Comparison of ENCODE assay signal across 1 cellular context in the genomic region with DNA sequence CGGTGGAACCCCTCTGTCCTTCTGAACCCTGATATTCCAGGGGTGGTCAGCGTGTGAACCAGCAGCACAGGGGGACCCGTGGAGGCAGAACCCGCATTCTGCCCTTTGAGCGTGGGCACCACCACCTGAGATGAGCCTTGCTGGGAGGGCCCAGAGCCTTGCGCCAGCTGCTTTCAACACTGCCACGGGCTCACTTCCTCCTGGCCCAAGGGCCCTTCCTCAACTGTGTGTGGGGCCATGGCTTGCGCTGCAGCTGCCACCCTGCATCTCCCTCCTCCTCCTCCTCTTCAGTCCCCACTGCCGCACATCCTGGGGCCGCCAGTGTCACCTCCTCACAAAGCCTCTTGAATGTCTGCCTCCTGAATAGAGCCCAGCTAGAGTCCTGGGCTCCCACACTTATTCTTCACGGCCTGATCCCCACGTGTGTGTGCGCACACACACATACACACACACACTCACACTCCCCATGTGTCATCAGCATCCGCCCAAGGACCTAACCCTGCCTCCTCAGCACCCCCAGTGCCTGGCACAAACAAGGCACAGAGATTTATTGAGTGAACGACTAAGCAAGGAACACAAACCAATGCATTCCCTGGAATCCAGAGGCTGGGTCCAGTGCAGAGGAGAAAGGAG.
TF ChIP-seq lines count a peak whose summit lies in the region.

No MANE protein-coding gene starts in this region.

TF ChIP-seq in GM23338, 12 proteins besides CTCF, POLR2A, EP300 and RAD21:
- TF ChIP-seq, protein P1, sequence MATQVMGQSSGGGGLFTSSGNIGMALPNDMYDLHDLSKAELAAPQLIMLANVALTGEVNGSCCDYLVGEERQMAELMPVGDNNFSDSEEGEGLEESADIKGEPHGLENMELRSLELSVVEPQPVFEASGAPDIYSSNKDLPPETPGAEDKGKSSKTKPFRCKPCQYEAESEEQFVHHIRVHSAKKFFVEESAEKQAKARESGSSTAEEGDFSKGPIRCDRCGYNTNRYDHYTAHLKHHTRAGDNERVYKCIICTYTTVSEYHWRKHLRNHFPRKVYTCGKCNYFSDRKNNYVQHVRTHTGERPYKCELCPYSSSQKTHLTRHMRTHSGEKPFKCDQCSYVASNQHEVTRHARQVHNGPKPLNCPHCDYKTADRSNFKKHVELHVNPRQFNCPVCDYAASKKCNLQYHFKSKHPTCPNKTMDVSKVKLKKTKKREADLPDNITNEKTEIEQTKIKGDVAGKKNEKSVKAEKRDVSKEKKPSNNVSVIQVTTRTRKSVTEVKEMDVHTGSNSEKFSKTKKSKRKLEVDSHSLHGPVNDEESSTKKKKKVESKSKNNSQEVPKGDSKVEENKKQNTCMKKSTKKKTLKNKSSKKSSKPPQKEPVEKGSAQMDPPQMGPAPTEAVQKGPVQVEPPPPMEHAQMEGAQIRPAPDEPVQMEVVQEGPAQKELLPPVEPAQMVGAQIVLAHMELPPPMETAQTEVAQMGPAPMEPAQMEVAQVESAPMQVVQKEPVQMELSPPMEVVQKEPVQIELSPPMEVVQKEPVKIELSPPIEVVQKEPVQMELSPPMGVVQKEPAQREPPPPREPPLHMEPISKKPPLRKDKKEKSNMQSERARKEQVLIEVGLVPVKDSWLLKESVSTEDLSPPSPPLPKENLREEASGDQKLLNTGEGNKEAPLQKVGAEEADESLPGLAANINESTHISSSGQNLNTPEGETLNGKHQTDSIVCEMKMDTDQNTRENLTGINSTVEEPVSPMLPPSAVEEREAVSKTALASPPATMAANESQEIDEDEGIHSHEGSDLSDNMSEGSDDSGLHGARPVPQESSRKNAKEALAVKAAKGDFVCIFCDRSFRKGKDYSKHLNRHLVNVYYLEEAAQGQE (IDR thresholded peaks at IDR 0.05; ENCODE audit: unreplicated experiment), result no peak
- TF ChIP-seq JUNB (IDR thresholded peaks at IDR 0.05; ENCODE audit: unreplicated experiment) (no peak), EZH2phosphoT487 (IDR thresholded peaks at IDR 0.05; ENCODE audit: unreplicated experiment) (no peak), POLR2AphosphoS5 (IDR thresholded peaks at IDR 0.05; ENCODE audit: low read depth) (no peak), CREB1 (CRISPR knock-in tag; IDR thresholded peaks at IDR 0.05; ENCODE audit: low read depth) (no peak), ZNF331 (CRISPR knock-in tag; IDR thresholded peaks at IDR 0.05; ENCODE audit: low read depth) (no peak), ZNF114 (CRISPR knock-in tag; IDR thresholded peaks at IDR 0.05) (no peak), NANOG (IDR thresholded peaks at IDR 0.05; ENCODE audit: borderline replicate concordance) (no peak), EZH2 (IDR thresholded peaks at IDR 0.05; ENCODE audit: low read depth, unreplicated experiment) (no peak), STAT1 (IDR thresholded peaks at IDR 0.05; ENCODE audit: unreplicated experiment) (no peak)
- TF ChIP-seq, protein P2, sequence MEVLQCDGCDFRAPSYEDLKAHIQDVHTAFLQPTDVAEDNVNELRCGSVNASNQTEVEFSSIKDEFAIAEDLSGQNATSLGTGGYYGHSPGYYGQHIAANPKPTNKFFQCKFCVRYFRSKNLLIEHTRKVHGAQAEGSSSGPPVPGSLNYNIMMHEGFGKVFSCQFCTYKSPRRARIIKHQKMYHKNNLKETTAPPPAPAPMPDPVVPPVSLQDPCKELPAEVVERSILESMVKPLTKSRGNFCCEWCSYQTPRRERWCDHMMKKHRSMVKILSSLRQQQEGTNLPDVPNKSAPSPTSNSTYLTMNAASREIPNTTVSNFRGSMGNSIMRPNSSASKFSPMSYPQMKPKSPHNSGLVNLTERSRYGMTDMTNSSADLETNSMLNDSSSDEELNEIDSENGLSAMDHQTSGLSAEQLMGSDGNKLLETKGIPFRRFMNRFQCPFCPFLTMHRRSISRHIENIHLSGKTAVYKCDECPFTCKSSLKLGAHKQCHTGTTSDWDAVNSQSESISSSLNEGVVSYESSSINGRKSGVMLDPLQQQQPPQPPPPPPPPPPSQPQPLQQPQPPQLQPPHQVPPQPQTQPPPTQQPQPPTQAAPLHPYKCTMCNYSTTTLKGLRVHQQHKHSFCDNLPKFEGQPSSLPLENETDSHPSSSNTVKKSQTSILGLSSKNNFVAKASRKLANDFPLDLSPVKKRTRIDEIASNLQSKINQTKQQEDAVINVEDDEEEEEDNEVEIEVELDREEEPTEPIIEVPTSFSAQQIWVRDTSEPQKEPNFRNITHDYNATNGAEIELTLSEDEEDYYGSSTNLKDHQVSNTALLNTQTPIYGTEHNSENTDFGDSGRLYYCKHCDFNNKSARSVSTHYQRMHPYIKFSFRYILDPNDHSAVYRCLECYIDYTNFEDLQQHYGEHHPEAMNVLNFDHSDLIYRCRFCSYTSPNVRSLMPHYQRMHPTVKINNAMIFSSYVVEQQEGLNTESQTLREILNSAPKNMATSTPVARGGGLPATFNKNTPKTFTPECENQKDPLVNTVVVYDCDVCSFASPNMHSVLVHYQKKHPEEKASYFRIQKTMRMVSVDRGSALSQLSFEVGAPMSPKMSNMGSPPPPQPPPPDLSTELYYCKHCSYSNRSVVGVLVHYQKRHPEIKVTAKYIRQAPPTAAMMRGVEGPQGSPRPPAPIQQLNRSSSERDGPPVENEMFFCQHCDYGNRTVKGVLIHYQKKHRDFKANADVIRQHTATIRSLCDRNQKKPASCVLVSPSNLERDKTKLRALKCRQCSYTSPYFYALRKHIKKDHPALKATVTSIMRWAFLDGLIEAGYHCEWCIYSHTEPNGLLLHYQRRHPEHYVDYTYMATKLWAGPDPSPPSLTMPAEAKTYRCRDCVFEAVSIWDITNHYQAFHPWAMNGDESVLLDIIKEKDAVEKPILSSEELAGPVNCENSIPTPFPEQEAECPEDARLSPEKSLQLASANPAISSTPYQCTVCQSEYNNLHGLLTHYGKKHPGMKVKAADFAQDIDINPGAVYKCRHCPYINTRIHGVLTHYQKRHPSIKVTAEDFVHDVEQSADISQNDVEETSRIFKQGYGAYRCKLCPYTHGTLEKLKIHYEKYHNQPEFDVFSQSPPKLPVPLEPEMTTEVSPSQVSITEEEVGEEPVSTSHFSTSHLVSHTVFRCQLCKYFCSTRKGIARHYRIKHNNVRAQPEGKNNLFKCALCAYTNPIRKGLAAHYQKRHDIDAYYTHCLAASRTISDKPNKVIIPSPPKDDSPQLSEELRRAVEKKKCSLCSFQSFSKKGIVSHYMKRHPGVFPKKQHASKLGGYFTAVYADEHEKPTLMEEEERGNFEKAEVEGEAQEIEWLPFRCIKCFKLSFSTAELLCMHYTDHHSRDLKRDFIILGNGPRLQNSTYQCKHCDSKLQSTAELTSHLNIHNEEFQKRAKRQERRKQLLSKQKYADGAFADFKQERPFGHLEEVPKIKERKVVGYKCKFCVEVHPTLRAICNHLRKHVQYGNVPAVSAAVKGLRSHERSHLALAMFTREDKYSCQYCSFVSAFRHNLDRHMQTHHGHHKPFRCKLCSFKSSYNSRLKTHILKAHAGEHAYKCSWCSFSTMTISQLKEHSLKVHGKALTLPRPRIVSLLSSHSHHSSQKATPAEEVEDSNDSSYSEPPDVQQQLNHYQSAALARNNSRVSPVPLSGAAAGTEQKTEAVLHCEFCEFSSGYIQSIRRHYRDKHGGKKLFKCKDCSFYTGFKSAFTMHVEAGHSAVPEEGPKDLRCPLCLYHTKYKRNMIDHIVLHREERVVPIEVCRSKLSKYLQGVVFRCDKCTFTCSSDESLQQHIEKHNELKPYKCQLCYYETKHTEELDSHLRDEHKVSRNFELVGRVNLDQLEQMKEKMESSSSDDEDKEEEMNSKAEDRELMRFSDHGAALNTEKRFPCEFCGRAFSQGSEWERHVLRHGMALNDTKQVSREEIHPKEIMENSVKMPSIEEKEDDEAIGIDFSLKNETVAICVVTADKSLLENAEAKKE (CRISPR knock-in tag; IDR thresholded peaks at IDR 0.05), result no peak
- TF ChIP-seq, protein P3, sequence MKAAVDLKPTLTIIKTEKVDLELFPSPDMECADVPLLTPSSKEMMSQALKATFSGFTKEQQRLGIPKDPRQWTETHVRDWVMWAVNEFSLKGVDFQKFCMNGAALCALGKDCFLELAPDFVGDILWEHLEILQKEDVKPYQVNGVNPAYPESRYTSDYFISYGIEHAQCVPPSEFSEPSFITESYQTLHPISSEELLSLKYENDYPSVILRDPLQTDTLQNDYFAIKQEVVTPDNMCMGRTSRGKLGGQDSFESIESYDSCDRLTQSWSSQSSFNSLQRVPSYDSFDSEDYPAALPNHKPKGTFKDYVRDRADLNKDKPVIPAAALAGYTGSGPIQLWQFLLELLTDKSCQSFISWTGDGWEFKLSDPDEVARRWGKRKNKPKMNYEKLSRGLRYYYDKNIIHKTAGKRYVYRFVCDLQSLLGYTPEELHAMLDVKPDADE (IDR thresholded peaks at IDR 0.05), result no peak
TF ChIP-seq in GM23338: peak in this region for 0.
